In the genomic region with DNA sequence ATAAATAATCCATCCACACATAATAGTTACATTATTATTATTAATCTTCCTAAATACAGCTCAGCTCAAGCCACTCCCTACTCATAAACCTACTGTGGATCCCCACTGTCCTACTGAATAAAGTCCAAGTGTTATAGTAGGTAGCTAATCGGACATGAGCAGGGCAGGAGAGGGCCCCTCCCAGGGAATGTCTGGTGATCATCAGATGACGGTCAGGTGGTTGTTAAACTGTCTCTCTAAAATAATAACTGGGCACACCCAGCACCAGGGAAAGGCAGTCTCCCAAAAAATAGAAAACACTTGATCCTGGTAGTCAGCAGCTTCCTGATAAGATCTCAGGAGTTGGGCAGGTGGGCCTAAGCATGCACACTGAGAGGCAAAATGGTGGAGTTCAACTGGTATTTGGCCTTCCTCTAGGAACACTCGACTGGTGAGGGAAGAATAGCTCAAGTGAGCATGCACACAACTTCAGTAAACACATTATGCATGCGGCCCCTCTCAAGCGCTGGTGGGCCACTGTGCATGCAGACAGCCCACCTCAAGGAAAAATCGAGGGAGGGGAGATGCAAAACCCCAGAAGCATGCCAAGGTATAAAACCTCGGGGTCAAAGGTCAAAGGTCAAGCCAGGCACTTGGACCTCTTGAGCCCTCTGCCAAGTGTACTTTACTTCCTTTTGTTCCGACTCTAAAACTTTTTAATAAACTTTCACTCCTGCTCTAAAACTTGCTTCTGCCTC, we compare ENCODE assay signal across 20 cellular contexts.
DNase-seq lines count a peak whose midpoint lies in the region; ATAC-seq and TF ChIP-seq lines count a peak whose summit lies in the region.
"Had no signal": no experiment of that assay in that cellular context is flagged by ENCODE, and none has a peak within 500 bp of the region (broad histone marks: within the 10 kb centered on the region; RNA-seq: fewer than 3 reads in every experiment).

No MANE protein-coding gene starts in this region.

- no peaks in the 10 kb centered on the region for H3K9me3 ChIP-seq in left ventricle myocardium inferior (replicated peaks)
- H3K9me3 ChIP-seq in right cardiac atrium (ENCODE audit: control insufficient read depth, low read length): no peaks in the 10 kb centered on the region
- H3K9me3 ChIP-seq in ovary: no peaks in the 10 kb centered on the region
- no peaks in the 10 kb centered on the region for H3K9me3 ChIP-seq in vagina
- H3K9me3 ChIP-seq in upper lobe of right lung: no peaks in the 10 kb centered on the region
- no peaks in the 10 kb centered on the region; the same call in 1 of the 2 replicates for H3K9me3 ChIP-seq in HAP-1
- H3K9me3 ChIP-seq: tibial nerve had no signal

- no peaks in the 10 kb centered on the region for H3K36me3 ChIP-seq in left ventricle myocardium inferior
- no peaks in the 10 kb centered on the region for H3K36me3 ChIP-seq in ovary
- no peaks in the 10 kb centered on the region for H3K36me3 ChIP-seq in vagina
- H3K36me3 ChIP-seq in upper lobe of right lung: no peaks in the 10 kb centered on the region
- H3K36me3 ChIP-seq in HAP-1 (replicated peaks): no peaks in the 10 kb centered on the region
- H3K36me3 ChIP-seq: MG63, tibial nerve had no signal

- no peak overlapping the region for H3K4me3 ChIP-seq in left ventricle myocardium inferior
- no peak overlapping the region for H3K4me3 ChIP-seq in right cardiac atrium (ENCODE audit: low read length)
- H3K4me3 ChIP-seq in ovary: no peak overlapping the region
- no peak overlapping the region for H3K4me3 ChIP-seq in vagina
- H3K4me3 ChIP-seq in upper lobe of right lung: no peak overlapping the region
- H3K4me3 ChIP-seq in HAP-1: no peak overlapping the region
- H3K4me3 ChIP-seq: MG63, tibial nerve had no signal

- no peak for DNase-seq in left ventricle myocardium inferior
- no peak for DNase-seq in Right ventricle myocardium inferior (ENCODE audit: missing footprints)
- DNase-seq in right cardiac atrium: no peak
- peak in 3 of 5 donors; percentile 18 to 40 (median 19) for DNase-seq in ovary
- DNase-seq in vagina (ENCODE audit: extremely low spot score in 2 of 2): peak in 1 of 2 donors; percentile 82
- DNase-seq in upper lobe of right lung: no peak
- no peak for DNase-seq in GM19240 (ENCODE audit: insufficient read length, low spot score)
- no peak for DNase-seq in HAP-1 (ENCODE audit: low spot score in 2 of 2)
- DNase-seq: activated B cell treated with CpG ODN at 0.5 μM for 24 hours; activated naive CD8-positive, alpha-beta T cell treated with anti-CD3 and anti-CD28 coated beads, Interleukin-2, amount 10 ng/mL, durations not matched to agents 7 days and 5 days; CD4-positive, alpha-beta T cell; NCI-H1417 treated with DMSO at 0.1 percent for 48 hours; NCI-H524 treated with DMSO at 0.1 percent for 48 hours; retina; RPMI8226; stimulated activated naive B cell treated with anti-CD40 and anti-IgM and Interleukin-4, amounts not matched to agents 10 μg/mL and 1 μg/mL and 100 μg/mL, for 72 hours; T-helper 9 cell had no signal

- H3K27ac ChIP-seq in left ventricle myocardium inferior (replicated peaks) (peak overlapping the region; percentile 83), right cardiac atrium (ENCODE audit: low read length) (peak overlapping the region; percentile 2), ovary (peak overlapping the region in 1 of 2 donors; percentile 64), vagina (peak overlapping the region; percentile 84), upper lobe of right lung (no peak overlapping the region)
- H3K27ac ChIP-seq: HL-60 had no signal

- no peak for TF ChIP-seq EP300 in ovary (IDR thresholded peaks at IDR 0.05)

- 76% methylated on average over 8 of the region's 8 CpGs for WGBS in right cardiac atrium
- 80 to 84% (median 83%) methylated on average over 8 of the region's 8 CpGs for WGBS in ovary, 3 donors

- no peak for TF ChIP-seq POLR2A in ovary (IDR thresholded peaks at IDR 0.05)
- no peak for TF ChIP-seq POLR2A in vagina (IDR thresholded peaks at IDR 0.05)

- H3K27me3 ChIP-seq in left ventricle myocardium inferior (ENCODE audit: low read depth) (no peaks in the 10 kb centered on the region), right cardiac atrium (ENCODE audit: control insufficient read depth, insufficient read depth) (no peaks in the 10 kb centered on the region), ovary (no peaks in the 10 kb centered on the region), vagina (no peaks in the 10 kb centered on the region), upper lobe of right lung (no peaks in the 10 kb centered on the region), HAP-1 (ENCODE audit: low read depth) (no peaks in the 10 kb centered on the region)
- H3K27me3 ChIP-seq: MG63, tibial nerve had no signal

- H3K4me1 ChIP-seq in left ventricle myocardium inferior: peaks cover 69% of the 10 kb centered on the region
- H3K4me1 ChIP-seq in right cardiac atrium (ENCODE audit: control insufficient read depth, insufficient read depth, low read length): peaks cover 28% of the 10 kb centered on the region
- peaks cover 40% of the 10 kb centered on the region for H3K4me1 ChIP-seq in ovary (ENCODE audit: insufficient read depth)
- peaks cover 52% of the 10 kb centered on the region for H3K4me1 ChIP-seq in vagina
- H3K4me1 ChIP-seq in upper lobe of right lung: peaks cover 14% of the 10 kb centered on the region
- no peaks in the 10 kb centered on the region for H3K4me1 ChIP-seq in HAP-1

- ATAC-seq in Right ventricle myocardium inferior (no peak), right cardiac atrium (no peak), upper lobe of right lung (no peak)
- ATAC-seq: stimulated activated naive B cell treated with anti-CD40 and anti-IgM and Interleukin-4, amounts not matched to agents 10 μg/mL and 1 μg/mL and 100 μg/mL, for 72 hours had no signal

- intact Hi-C loops in left ventricle myocardium inferior (cut with micrococcal nuclease) (no loop called here), Right ventricle myocardium inferior (cut with DNase I) (no loop called here), right cardiac atrium (cut with DNase I) (no loop called here), ovary (cut with DNase I) (loop anchor here in 1 of 4 donors (2.0 kb wide), 1 partner anchor 73 kb away; no protein-coding TSS in a partner anchor), vagina (cut with DNase I) (loop anchor here (10.0 kb wide), 1 partner anchor 69 kb away; a partner anchor contains a TSS), upper lobe of right lung (cut with DNase I) (no loop called here)

- TF ChIP-seq CTCF in left ventricle myocardium inferior (IDR thresholded peaks at IDR 0.05; ENCODE audit: borderline replicate concordance): no peak
- TF ChIP-seq CTCF in ovary (IDR thresholded peaks at IDR 0.05): no peak
- no peak for TF ChIP-seq CTCF in vagina (IDR thresholded peaks at IDR 0.05)
- TF ChIP-seq CTCF in upper lobe of right lung (IDR thresholded peaks at IDR 0.05): no peak

- in situ Hi-C loops in HAP-1 (cut with MboI; ENCODE audit: low sequenced_read_pairs): no loop called here

Comparison
In these comparisons a context has a peak if more than half of its experiments do, and no peak if none do; other contexts are left out.
1. DNase-seq: peak in ovary (3 of 5); none in left ventricle myocardium inferior (single experiment), Right ventricle myocardium inferior (single experiment), right cardiac atrium (0 of 3), upper lobe of right lung (single experiment), GM19240 (single experiment) and HAP-1 (0 of 2).